ENCODE assay signal across 8 cellular contexts in genomic region chr9:95047452-95048224, GRCh38.
DNase-seq lines count a peak whose midpoint lies in the region; ATAC-seq, FAIRE-seq and TF ChIP-seq lines count a peak whose summit lies in the region.

No MANE protein-coding gene starts in this region.

- peak overlapping the region in 1 of 10 donors; percentile 6 for H3K27ac Mint-ChIP-seq in naive thymus-derived CD8-positive, alpha-beta T cell

- H3K4me3 Mint-ChIP-seq in naive thymus-derived CD8-positive, alpha-beta T cell: peak overlapping the region in 8 of 10 donors; percentile 58 to 84 (median 75)

- peaks cover 0 to 4% (median 0%) of the 10 kb centered on the region in 3 donors for H3K36me3 Mint-ChIP-seq in naive thymus-derived CD8-positive, alpha-beta T cell

- H3K36me3 ChIP-seq in bronchial epithelial cell (ENCODE audit: control insufficient read depth, insufficient read depth, low read length): peaks cover 1% of the 10 kb centered on the region

- peaks cover 4 to 34% (median 19%) of the 10 kb centered on the region in 5 donors for H3K27me3 Mint-ChIP-seq in naive thymus-derived CD8-positive, alpha-beta T cell

- peaks cover 0 to 14% (median 8%) of the 10 kb centered on the region in 4 donors for H3K4me1 Mint-ChIP-seq in naive thymus-derived CD8-positive, alpha-beta T cell

- POLR2A ChIA-PET in naive thymus-derived CD8-positive, alpha-beta T cell (lab: Charles Lee): interaction anchor here (0.6 kb wide), 1 partner anchor 32 kb away, joined by 5 read pairs; no protein-coding TSS in a partner anchor

- peak overlapping the region; percentile 70 for H3K4me3 ChIP-seq in HL-60 (replicated peaks; ENCODE audit: insufficient read depth, low read length)
- H3K4me3 ChIP-seq in bronchial epithelial cell (ENCODE audit: low read depth, low read length): peak overlapping the region; percentile 90

- DNase-seq in HL-60 (ENCODE audit: low read depth in 1 of 2, low spot score in 1 of 2) (no peak), bronchial epithelial cell (ENCODE audit: low read depth) (no peak), OCI-M2 (lab: John Stamatoyannopoulos, UW; ENCODE audit: unreplicated experiment) (no peak), GM19239 (ENCODE audit: insufficient read length, low spot score) (no peak), caudate nucleus (lab: John Stamatoyannopoulos, UW) (no peak)
- no peak for DNase-seq in naive thymus-derived CD8-positive, alpha-beta T cell

- no peaks in the 10 kb centered on the region for H3K9me3 Mint-ChIP-seq in naive thymus-derived CD8-positive, alpha-beta T cell

- no peak for ATAC-seq in naive thymus-derived CD8-positive, alpha-beta T cell
- no peak for ATAC-seq in GM18517 (IDR thresholded peaks at IDR 0.05; ENCODE audit: unreplicated experiment)

- FAIRE-seq in bronchial epithelial cell (lab: Jason Lieb, UNC) (no peak), GM19239 (lab: Jason Lieb, UNC) (no peak)

- H3K27me3 ChIP-seq in HL-60 (ENCODE audit: insufficient read depth, poor library complexity, severe bottlenecking) (no peaks in the 10 kb centered on the region), bronchial epithelial cell (ENCODE audit: control insufficient read depth, insufficient read depth, low read length) (no peaks in the 10 kb centered on the region)

- no peak for TF ChIP-seq CTCF in 22Rv1 (IDR thresholded peaks at IDR 0.05)
- TF ChIP-seq CTCF in HL-60 (IDR thresholded peaks at IDR 0.05; ENCODE audit: insufficient read depth, low read length): no peak
- TF ChIP-seq CTCF in bronchial epithelial cell (IDR thresholded peaks at IDR 0.05; ENCODE audit: insufficient read depth, low read length, severe bottlenecking): no peak

- H3K27ac ChIP-seq in 22Rv1: peak overlapping the region; percentile 75
- H3K27ac ChIP-seq in HL-60 (replicated peaks): no peak overlapping the region
- H3K27ac ChIP-seq in caudate nucleus (ENCODE audit: low read depth, low read length): no peak overlapping the region
